ENCODE assay signal across 9 cellular contexts in the genomic region with DNA sequence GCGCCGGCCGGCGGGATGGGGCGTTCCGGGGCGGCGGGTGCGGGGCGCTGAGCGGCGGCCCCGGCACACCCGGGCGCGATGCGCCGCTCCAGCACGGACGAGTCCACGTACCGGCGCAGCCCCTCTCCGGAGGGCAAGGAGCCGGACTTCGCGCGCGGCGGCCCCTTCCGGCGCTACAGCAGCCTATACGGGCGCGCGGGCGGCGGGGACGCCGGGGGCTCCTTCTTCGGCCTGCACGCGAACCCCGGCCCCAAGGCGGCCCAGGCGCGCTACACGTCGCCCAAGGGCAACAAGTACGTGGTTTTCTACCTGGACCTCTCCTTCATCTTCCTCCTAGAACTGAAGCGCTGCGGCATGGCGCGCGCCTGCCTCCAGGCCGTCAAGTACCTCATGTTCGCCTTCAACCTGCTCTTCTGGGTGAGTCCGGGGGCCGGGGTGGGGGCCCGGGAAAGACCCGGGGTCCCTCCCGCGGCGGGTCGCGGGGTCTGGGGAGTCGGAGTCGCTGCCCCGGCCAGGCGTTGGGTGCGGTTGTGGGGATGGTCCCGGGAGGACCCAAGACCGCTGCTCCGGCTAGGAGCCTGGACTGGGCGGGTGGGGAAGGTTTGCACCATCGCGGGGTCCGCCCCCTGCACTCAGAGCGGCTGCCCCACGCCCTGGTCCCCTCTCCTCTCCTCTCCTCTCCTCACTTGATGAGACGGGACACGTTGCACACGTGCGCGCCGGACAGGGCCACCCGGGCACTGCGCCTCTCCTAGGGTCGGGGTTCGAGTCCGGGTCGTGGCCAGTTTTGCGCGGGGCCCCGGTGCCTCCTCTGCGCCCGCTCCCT.
DNase-seq lines count a peak whose midpoint lies in the region; ATAC-seq and TF ChIP-seq lines count a peak whose summit lies in the region.
"Had no signal": no experiment of that assay in that cellular context is flagged by ENCODE, and none has a peak within 500 bp of the region (broad histone marks: within the 10 kb centered on the region; RNA-seq: fewer than 3 reads in every experiment).

No MANE protein-coding gene starts in this region.

- peak overlapping the region; percentile 98 for H3K4me2 ChIP-seq in BLaER1

- no peak for ATAC-seq in HG02852 (IDR thresholded peaks at IDR 0.05; ENCODE audit: unreplicated experiment)
- no peak for ATAC-seq in HG03175 (IDR thresholded peaks at IDR 0.05; ENCODE audit: unreplicated experiment)

- no peak for TF ChIP-seq CTCF in HFF-Myc (IDR thresholded peaks at IDR 0.05; ENCODE audit: low read depth, low read length, missing control alignments)

- H3K9me3 ChIP-seq in BLaER1 = no peaks in the 10 kb centered on the region
- no peaks in the 10 kb centered on the region for H3K9me3 ChIP-seq in effector memory CD4-positive, alpha-beta T cell (ENCODE audit: control insufficient read depth, low read length)
- H3K9me3 ChIP-seq in neuron (ENCODE audit: low read length) = no peaks in the 10 kb centered on the region

- no peak overlapping the region for H3K27ac ChIP-seq in BLaER1
- no peak overlapping the region for H3K27ac ChIP-seq in effector memory CD4-positive, alpha-beta T cell (ENCODE audit: insufficient read depth, low read length, poor library complexity, severe bottlenecking)
- H3K27ac ChIP-seq in substantia nigra (ENCODE audit: low read depth, low read length, poor library complexity, severe bottlenecking) = no peak overlapping the region

- H3K4me1 ChIP-seq in BLaER1 (peaks cover 88% of the 10 kb centered on the region), neuron (ENCODE audit: insufficient read depth, low read length) (peaks cover 54% of the 10 kb centered on the region)
- peaks cover 12% of the 10 kb centered on the region for H3K4me1 ChIP-seq in effector memory CD4-positive, alpha-beta T cell (ENCODE audit: control insufficient read depth, insufficient read depth, low read length, poor library complexity, severe bottlenecking)

- H3K36me3 ChIP-seq in BLaER1 = no peaks in the 10 kb centered on the region
- no peaks in the 10 kb centered on the region for H3K36me3 ChIP-seq in effector memory CD4-positive, alpha-beta T cell (ENCODE audit: control insufficient read depth, insufficient read depth, low read length)
- H3K36me3 ChIP-seq in neuron (ENCODE audit: insufficient read depth, low read length) = no peaks in the 10 kb centered on the region

- H2AFZ ChIP-seq in neuron (ENCODE audit: low read depth, low read length) = no peak overlapping the region

- DNase-seq in HFF-Myc (ENCODE audit: extremely low read depth, low read depth) (no peak), NAMALWA (ENCODE audit: low spot score) (no peak), substantia nigra (lab: John Stamatoyannopoulos, UW) (no peak)
- no peak for DNase-seq in effector memory CD4-positive, alpha-beta T cell
- DNase-seq: kidney glomerular epithelial cell had no signal

- H3K9ac ChIP-seq in BLaER1 = peak overlapping the region; percentile 61; the same call in 1 of the 2 replicates

- peak overlapping the region; percentile 72 for H3K4me3 ChIP-seq in BLaER1
- H3K4me3 ChIP-seq in HFF-Myc (replicated peaks; ENCODE audit: low read depth, low read length) = peak overlapping the region; percentile 34
- H3K4me3 ChIP-seq in effector memory CD4-positive, alpha-beta T cell (ENCODE audit: insufficient read depth, low read depth, low read length, poor library complexity, severe bottlenecking) = peak overlapping the region; percentile 32
- peak overlapping the region; percentile 64 for H3K4me3 ChIP-seq in neuron (ENCODE audit: low read length)

- no peaks in the 10 kb centered on the region for H3K27me3 ChIP-seq in BLaER1
- H3K27me3 ChIP-seq in effector memory CD4-positive, alpha-beta T cell (replicated peaks; ENCODE audit: control insufficient read depth, insufficient read depth, low read length, poor library complexity, severe bottlenecking) = peaks cover 21% of the 10 kb centered on the region
- no peaks in the 10 kb centered on the region for H3K27me3 ChIP-seq in neuron (ENCODE audit: insufficient read depth, low read length)

- H4K20me1 ChIP-seq in BLaER1 = peaks cover 87% of the 10 kb centered on the region
